8 cellular contexts compared by ENCODE assay signal in genomic region chr19:42324655-42325307, GRCh38. TPM values are rescaled to one million over a fixed set of nuclear protein-coding genes. Genes with fewer than 3 reads are reported as not detected.
A peak's percentile ranks its signal among the peaks of the same experiment; 100 is the strongest.
DNase-seq lines count a peak whose midpoint lies in the region; FAIRE-seq and TF ChIP-seq lines count a peak whose summit lies in the region.

No MANE protein-coding gene starts in this region.

- intact Hi-C loops in Calu3 (cut with micrococcal nuclease; ENCODE audit: unreplicated experiment) = loop anchor here (1.0 to 10.0 kb wide), 2 partner anchors 80 to 220 kb away; no protein-coding TSS in a partner anchor
- intact Hi-C loops in PC-9 (cut with micrococcal nuclease; ENCODE audit: unreplicated experiment) = loop anchor here (1.0 to 5.0 kb wide), 7 partner anchors 22 to 216 kb away; partner anchors contain the start of genes PAFAH1B3, POU2F2 and PRR19
- intact Hi-C loops in ovary (cut with DNase I) = no loop called here

- TF ChIP-seq CTCF in Calu3 (IDR thresholded peaks at IDR 0.05; ENCODE audit: unreplicated experiment) = peak; percentile 88
- peak; percentile 85 for TF ChIP-seq CTCF in PC-9 (conservative IDR thresholded peaks at IDR 0.05)
- TF ChIP-seq CTCF in epithelial cell of proximal tubule (conservative IDR thresholded peaks at IDR 0.05; ENCODE audit: low read depth, low read length) = peak; percentile 94
- peak in 2 of 3 donors; percentile 67 to 82 for TF ChIP-seq CTCF in ovary (IDR thresholded peaks at IDR 0.05)

- no peak for FAIRE-seq in small intestine (lab: Jason Lieb, UNC)
- FAIRE-seq in RCC 7860 (lab: Jason Lieb, UNC) = no peak

- H3K27ac ChIP-seq in PC-9 (no peak overlapping the region), ovary (no peak overlapping the region), small intestine (ENCODE audit: low read depth in 1 of 2, low read length in 1 of 2) (no peak overlapping the region)

- H3K27ac Mint-ChIP-seq in Calu3 (ENCODE audit: unreplicated experiment) = peak overlapping the region; percentile 69

- no peaks in the 10 kb centered on the region for H3K27me3 ChIP-seq in PC-9 (ENCODE audit: insufficient read depth, low read depth)
- no peaks in the 10 kb centered on the region for H3K27me3 ChIP-seq in ovary
- H3K27me3 ChIP-seq in small intestine (ENCODE audit: control insufficient read depth in 2 of 2, insufficient read depth in 2 of 2, low read length in 2 of 2) = peaks cover 5 to 6% of the 10 kb centered on the region in 2 donors

- no peaks in the 10 kb centered on the region for H3K9me2 ChIP-seq in PC-9 (ENCODE audit: insufficient read depth)

- peak overlapping the region; percentile 44; the same call in 1 of the 2 replicates for H3K4me3 ChIP-seq in PC-9
- peak overlapping the region; percentile 6 for H3K4me3 ChIP-seq in epithelial cell of proximal tubule (ENCODE audit: low read depth, low read length)
- H3K4me3 ChIP-seq in ovary = peak overlapping the region; percentile 93
- H3K4me3 ChIP-seq in small intestine (ENCODE audit: low read depth in 1 of 2, low read length in 2 of 2) = peak overlapping the region in 1 of 2 donors; percentile 38

- CTCF ChIA-PET in Calu3 (lab: Charles Lee) (no interaction called here), PC-9 (lab: Charles Lee) (no interaction called here)

- 0 out of 2 replicates have a peak, but pooled peaks cover 6% of the 10 kb centered on the region for H3F3A ChIP-seq in PC-9 (ENCODE audit: insufficient read depth, low read depth)

- no peaks in the 10 kb centered on the region for H3K9me3 Mint-ChIP-seq in Calu3 (ENCODE audit: low read depth, unreplicated experiment)

- BruUV-seq in Calu3 (replicated peaks; lab: Mats Ljungman, UMichigan) = no TSS peak
- BruUV-seq in PC-9 (replicated peaks; lab: Mats Ljungman, UMichigan) = no TSS peak

- WGBS in ovary, 3 donors = 1 to 3% (median 2%) methylated on average over 30 to 38 of the region's 38 CpGs
- 2 to 4% (median 3%) methylated on average over 31 to 38 of the region's 38 CpGs for WGBS in small intestine, 3 donors

- H3K36me3 Mint-ChIP-seq in Calu3 (ENCODE audit: insufficient read depth, unreplicated experiment) = peaks cover 18% of the 10 kb centered on the region

- POLR2A ChIA-PET in PC-9 (lab: Charles Lee; ENCODE audit: unreplicated experiment) = no interaction called here

- H2AFZ ChIP-seq in PC-9 = no peak overlapping the region

- peak overlapping the region; percentile 84 for H3K4me3 Mint-ChIP-seq in Calu3 (ENCODE audit: low read depth, unreplicated experiment)

- H3K4me1 Mint-ChIP-seq in Calu3 (ENCODE audit: low read depth, unreplicated experiment) = peaks cover 29% of the 10 kb centered on the region

- H4K20me1 ChIP-seq in PC-9 (ENCODE audit: insufficient read depth) = no peaks in the 10 kb centered on the region

- no peak for TF ChIP-seq POLR2A in ovary (IDR thresholded peaks at IDR 0.05)

- DNase-seq in Calu3 (no peak), PC-9 (no peak), epithelial cell of proximal tubule (ENCODE audit: low read depth) (no peak), ovary (peak in 4 of 5 donors; percentile 28 to 67 (median 64)), hippocampal formation (lab: John Stamatoyannopoulos, UW) (no peak), small intestine (no peak), RCC 7860 (ENCODE audit: low spot score) (no peak), NCI-H187 (lab: John Stamatoyannopoulos, UW) (no peak)

- H3K27me3 Mint-ChIP-seq in Calu3 (ENCODE audit: unreplicated experiment) = peaks cover 44% of the 10 kb centered on the region

- TF ChIP-seq EP300 in ovary (IDR thresholded peaks at IDR 0.05) = no peak

- H3K9me3 ChIP-seq in PC-9 (ENCODE audit: insufficient read depth, low read depth) = no peaks in the 10 kb centered on the region
- no peaks in the 10 kb centered on the region for H3K9me3 ChIP-seq in ovary
- no peaks in the 10 kb centered on the region for H3K9me3 ChIP-seq in small intestine (ENCODE audit: control insufficient read depth, low read depth)

- H3K4me2 ChIP-seq in PC-9 = peak overlapping the region; percentile 65

- peaks cover 14% of the 10 kb centered on the region for H3K4me1 ChIP-seq in PC-9 (replicated peaks; ENCODE audit: insufficient read depth)
- H3K4me1 ChIP-seq in ovary (ENCODE audit: insufficient read depth) = peaks cover 8% of the 10 kb centered on the region
- H3K4me1 ChIP-seq in small intestine (ENCODE audit: control insufficient read depth in 2 of 2, insufficient read depth in 1 of 2, low read depth in 1 of 2, low read length in 1 of 2) = peaks cover 0 to 4% of the 10 kb centered on the region in 2 donors

- peaks cover 21% of the 10 kb centered on the region for H3K79me2 ChIP-seq in PC-9 (ENCODE audit: low read depth)

- H3K36me3 ChIP-seq in PC-9 (ENCODE audit: low read depth) (no peaks in the 10 kb centered on the region), ovary (no peaks in the 10 kb centered on the region), small intestine (ENCODE audit: control insufficient read depth in 2 of 2, insufficient read depth in 2 of 2, low read length in 2 of 2) (no peaks in the 10 kb centered on the region)

RNA-seq across cellular contexts. Expression of gene MEGF8, which starts 0.7 kb away (rescaled TPM):
- 32.0 and 35.0 TPM in 2 replicates for total RNA-seq in Calu3 (2022)
- 40.6 and 49.0 TPM in 2 replicates for total RNA-seq in PC-9 (2021)
- 16.5 and 30.2 TPM in 2 replicates for total RNA-seq in epithelial cell of proximal tubule
- 10 to 100 TPM; 11.0 to 31.6 (median 27.0) TPM for total RNA-seq in ovary
- 10 to 100 TPM; 17.8 to 21.6 TPM for polyA plus RNA-seq in ovary
- 10 to 100 TPM in 1 of 3 donors, 1 to 10 TPM in 2; 2.4 to 10.2 (median 3.6) TPM for polyA plus RNA-seq in small intestine

RNA-seq across cellular contexts. Expression of gene TMEM145, which starts 11.7 kb away (rescaled TPM):
- 1.5 and 3.1 TPM in 2 replicates for total RNA-seq in Calu3 (2022)
- total RNA-seq in PC-9 (2021) = 1.2 and 1.7 TPM in 2 replicates
- total RNA-seq in epithelial cell of proximal tubule = 0.63 TPM in 1 of 2 replicates, not detected in the other
- 1 to 10 TPM in 1 of 7 donors, under 1 TPM in 4, not detected in 2; 0.20 to 1.7 (median 0.31) TPM for total RNA-seq in ovary
- polyA plus RNA-seq in ovary = under 1 TPM in 1 of 2 donors, not detected in 1; 0.08 TPM
- 1 to 10 TPM in 1 of 3 donors, not detected in 2; 1.1 TPM for polyA plus RNA-seq in small intestine

RNA-seq across cellular contexts. Expression of gene PAFAH1B3, which starts 22.4 kb away (rescaled TPM):
- total RNA-seq in Calu3 (2022) (68.3 and 72.4 TPM in 2 replicates), PC-9 (2021) (70.2 and 90.1 TPM in 2 replicates), epithelial cell of proximal tubule (157 and 183 TPM in 2 replicates), ovary (10 to 100 TPM; 15.8 to 40.2 (median 20.6) TPM)
- polyA plus RNA-seq in ovary (10 to 100 TPM in 1 of 2 donors, 1 to 10 TPM in 1; 4.1 to 23.4 TPM), small intestine (10 to 100 TPM; 16.3 to 49.4 (median 17.3) TPM)

RNA-seq across cellular contexts. Expression of gene PRR19, which starts 22.8 kb away (rescaled TPM):
- total RNA-seq in Calu3 (2022) = 1.7 and 2.4 TPM in 2 replicates
- 0.85 and 1.1 TPM in 2 replicates for total RNA-seq in PC-9 (2021)
- 0.23 and 2.7 TPM in 2 replicates for total RNA-seq in epithelial cell of proximal tubule
- total RNA-seq in ovary = 1 to 10 TPM in 2 of 7 donors, under 1 TPM in 4, not detected in 1; 0.58 to 2.9 (median 0.78) TPM
- polyA plus RNA-seq in ovary = under 1 TPM in 1 of 2 donors, not detected in 1; 0.71 TPM
- 1 to 10 TPM in 1 of 3 donors, under 1 TPM in 2; 0.81 to 1.1 (median 0.97) TPM for polyA plus RNA-seq in small intestine

RNA-seq across cellular contexts. Expression of gene CIC, which starts 55.7 kb away (rescaled TPM):
- total RNA-seq in Calu3 (2022) (72.6 and 75.5 TPM in 2 replicates), PC-9 (2021) (58.1 and 60.7 TPM in 2 replicates), epithelial cell of proximal tubule (49.3 and 63.9 TPM in 2 replicates), ovary (100 to 1,000 TPM in 4 of 7 donors, 10 to 100 TPM in 3; 24.6 to 139 (median 113) TPM)
- polyA plus RNA-seq in ovary (10 to 100 TPM in 1 of 2 donors, 1 to 10 TPM in 1; 6.6 to 71.0 TPM), small intestine (10 to 100 TPM; 14.1 to 29.8 (median 18.1) TPM)

Comparison
In these comparisons a context has a peak if more than half of its experiments do, and no peak if none do; other contexts are left out.
1. DNase-seq: peak in ovary (4 of 5); none in Calu3 (single experiment), PC-9 (0 of 2), epithelial cell of proximal tubule (single experiment), hippocampal formation (0 of 2), small intestine (single experiment), RCC 7860 (single experiment) and NCI-H187 (0 of 2).
2. intact Hi-C loops: an anchor here in Calu3 (1.0 to 10.0 kb wide) and PC-9 (1.0 to 5.0 kb wide); none called in ovary.
3. Peak in every context shown above with its lines, with median percentiles within 50 percentile points of each other: CTCF ChIP-seq.